13 cellular contexts compared by ENCODE assay signal in the genomic region with DNA sequence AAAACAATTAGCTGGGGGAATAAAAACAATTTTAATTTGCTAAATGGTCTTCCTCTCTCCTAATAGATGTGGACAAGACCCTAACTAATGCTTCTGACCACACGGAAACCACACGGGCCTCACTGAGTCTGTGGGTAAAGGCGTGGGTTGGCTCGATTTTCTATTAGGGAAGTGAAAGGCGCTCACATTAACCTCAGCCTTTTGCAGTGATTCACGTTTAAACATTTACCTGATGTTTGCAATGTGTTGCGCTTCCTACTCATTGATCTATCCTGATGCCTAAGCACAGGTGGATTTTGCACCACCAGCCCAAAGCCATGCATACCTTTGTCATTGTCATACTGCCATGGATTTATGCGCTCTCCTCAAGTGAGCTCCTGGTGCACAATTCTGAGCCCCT. TPM values are rescaled to one million over a fixed set of nuclear protein-coding genes. Genes with fewer than 3 reads are reported as not detected.
DNase-seq lines count a peak whose midpoint lies in the region; ATAC-seq, FAIRE-seq and TF ChIP-seq lines count a peak whose summit lies in the region.
"Had no signal": no experiment of that assay in that cellular context is flagged by ENCODE, and none has a peak within 500 bp of the region (broad histone marks: within the 10 kb centered on the region; RNA-seq: fewer than 3 reads in every experiment).

No MANE protein-coding gene starts in this region.

- POLR2A ChIA-PET in HepG2 (lab: Yijun Ruan, JAX) = no interaction called here
- POLR2A ChIA-PET in activated CD8-positive, alpha-beta T cell treated with anti-CD3 and anti-CD28 coated beads, Interleukin-2, amount 10 ng/mL, durations not matched to agents 7 days and 5 days (lab: Charles Lee) = no interaction called here

- no peak for TF ChIP-seq RAD21 in HepG2 (CRISPR knock-in tag; IDR thresholded peaks at IDR 0.05)

- no peak overlapping the region for H3K4me3 ChIP-seq in HepG2 (replicated peaks in 1 of 3; ENCODE audit: insufficient read depth in 1 of 3, low read depth in 2 of 3, low read length in 3 of 3)
- no peak overlapping the region for H3K4me3 ChIP-seq in ascending aorta
- H3K4me3 ChIP-seq: body of pancreas had no signal

- H3K9ac ChIP-seq in HepG2 (ENCODE audit: insufficient read depth, low read depth, low read length) = no peak overlapping the region

- H3K27ac ChIP-seq in HepG2 (ENCODE audit: extremely low read length, insufficient read depth, low read length) (no peak overlapping the region), ascending aorta (no peak overlapping the region)
- H3K27ac ChIP-seq: body of pancreas, epithelial cell of prostate had no signal

- DNase-seq in HepG2 (ENCODE audit: low spot score) = no peak
- DNase-seq in HK-2 (ENCODE audit: unreplicated experiment) = no peak
- no peak for DNase-seq in ascending aorta (ENCODE audit: low spot score in 2 of 2)
- no peak for DNase-seq in activated CD8-positive, alpha-beta T cell treated with anti-CD3 and anti-CD28 coated beads, Interleukin-2, amount 10 ng/mL, durations not matched to agents 7 days and 5 days
- DNase-seq in inferior parietal cortex (ENCODE audit: extremely low spot score) = no peak
- DNase-seq: activated CD8-positive, alpha-beta memory T cell treated with anti-CD3 and anti-CD28 coated beads, Interleukin-2, amount 50 U/mL, for 48 hours; body of pancreas; natural killer cell; NCI-H774 had no signal

- no peaks in the 10 kb centered on the region for H3K4me1 Mint-ChIP-seq in activated CD8-positive, alpha-beta T cell treated with anti-CD3 and anti-CD28 coated beads, Interleukin-2, amount 10 ng/mL, durations not matched to agents 7 days and 5 days (ENCODE audit: low read depth)
- H3K4me1 Mint-ChIP-seq: natural killer cell had no signal

- H3K4me1 ChIP-seq in HepG2 (ENCODE audit: insufficient read depth, low read length) (no peaks in the 10 kb centered on the region), ascending aorta (no peaks in the 10 kb centered on the region)
- H3K4me1 ChIP-seq: body of pancreas had no signal

- H3K4me2 ChIP-seq in HepG2 (ENCODE audit: low read depth, low read length) = no peak overlapping the region

- BruUV-seq in HepG2 (replicated peaks; lab: Mats Ljungman, UMichigan) = no TSS peak

- no peaks in the 10 kb centered on the region for H3K36me3 Mint-ChIP-seq in activated CD8-positive, alpha-beta T cell treated with anti-CD3 and anti-CD28 coated beads, Interleukin-2, amount 10 ng/mL, durations not matched to agents 7 days and 5 days (ENCODE audit: low read depth)
- H3K36me3 Mint-ChIP-seq: natural killer cell had no signal

- H3K9me3 ChIP-seq in HepG2 (ENCODE audit: low read length) = no peaks in the 10 kb centered on the region
- no peaks in the 10 kb centered on the region for H3K9me3 ChIP-seq in ascending aorta
- H3K9me3 ChIP-seq: body of pancreas had no signal

- intact Hi-C loops in HepG2 (cut with micrococcal nuclease; ENCODE audit: unreplicated experiment) (no loop called here), ascending aorta (cut with DNase I) (no loop called here)

- H3K27ac Mint-ChIP-seq in activated CD8-positive, alpha-beta T cell treated with anti-CD3 and anti-CD28 coated beads, Interleukin-2, amount 10 ng/mL, durations not matched to agents 7 days and 5 days = no peak overlapping the region
- H3K27ac Mint-ChIP-seq: natural killer cell had no signal

- no peaks in the 10 kb centered on the region for H4K20me1 ChIP-seq in HepG2 (ENCODE audit: insufficient read depth, low read length)

- TF ChIP-seq EP300 in HepG2 (IDR thresholded peaks at IDR 0.05; ENCODE audit: low read depth in 2 of 2, low read length in 2 of 2) = no peak
- TF ChIP-seq EP300 in HepG2 (CRISPR knock-in tag; IDR thresholded peaks at IDR 0.05; ENCODE audit: borderline replicate concordance) = no peak

- peaks cover 7% of the 10 kb centered on the region for H3K27me3 Mint-ChIP-seq in activated CD8-positive, alpha-beta T cell treated with anti-CD3 and anti-CD28 coated beads, Interleukin-2, amount 10 ng/mL, durations not matched to agents 7 days and 5 days (ENCODE audit: low read depth)

- TF ChIP-seq CTCF in HepG2 (CRISPR knock-in tag; IDR thresholded peaks at IDR 0.05) = no peak
- no peak for TF ChIP-seq CTCF in ascending aorta (IDR thresholded peaks at IDR 0.05)

- no peak overlapping the region for H3K4me3 Mint-ChIP-seq in activated CD8-positive, alpha-beta T cell treated with anti-CD3 and anti-CD28 coated beads, Interleukin-2, amount 10 ng/mL, durations not matched to agents 7 days and 5 days
- H3K4me3 Mint-ChIP-seq: natural killer cell had no signal

- H3K79me2 ChIP-seq in HepG2 (ENCODE audit: insufficient read depth, low read length) = no peaks in the 10 kb centered on the region

- no peak for FAIRE-seq in HepG2 (lab: Jason Lieb, UNC)

- CTCF ChIA-PET in HepG2 (lab: Yijun Ruan, JAX; ENCODE audit: low intra/inter-chr PET ratio, low total read pairs) = no interaction called here
- CTCF ChIA-PET in activated CD8-positive, alpha-beta T cell treated with anti-CD3 and anti-CD28 coated beads, Interleukin-2, amount 10 ng/mL, durations not matched to agents 7 days and 5 days (lab: Charles Lee) = no interaction called here

- H3K27me3 ChIP-seq in HepG2 (ENCODE audit: control insufficient read depth in 1 of 2, insufficient read depth in 2 of 2, low read length in 2 of 2) (no peaks in the 10 kb centered on the region; a peak in 1 of 5 replicates), ascending aorta (no peaks in the 10 kb centered on the region)
- H3K27me3 ChIP-seq: body of pancreas had no signal

- H3K9me3 Mint-ChIP-seq in activated CD8-positive, alpha-beta T cell treated with anti-CD3 and anti-CD28 coated beads, Interleukin-2, amount 10 ng/mL, durations not matched to agents 7 days and 5 days (ENCODE audit: insufficient read depth) = no peaks in the 10 kb centered on the region
- H3K9me3 Mint-ChIP-seq: natural killer cell had no signal

- WGBS in HepG2 (ENCODE audit: low lambda C conversion rate) = 2% methylated on average over 8 of the region's 8 CpGs

- in situ Hi-C loops in HepG2 (cut with HindIII; ENCODE audit: extremely low pct_ligation_motif_present, low pct_unique_long_range_greater_than_20kb) = no loop called here

- TF ChIP-seq POLR2A in HepG2 (IDR thresholded peaks at IDR 0.05; ENCODE audit: insufficient read depth in 1 of 2, low read depth in 2 of 2, low read length in 2 of 2) = no peak

- peak; percentile 99 for ATAC-seq in GM18870 (IDR thresholded peaks at IDR 0.05; ENCODE audit: unreplicated experiment)
- ATAC-seq in GM21619 (IDR thresholded peaks at IDR 0.05; ENCODE audit: unreplicated experiment) = peak; percentile 99
- peak; percentile 99 for ATAC-seq in HG03108 (IDR thresholded peaks at IDR 0.05; ENCODE audit: unreplicated experiment)
- ATAC-seq in HepG2 = peak; percentile 71
- ATAC-seq in activated CD8-positive, alpha-beta T cell treated with anti-CD3 and anti-CD28 coated beads, Interleukin-2, amount 10 ng/mL, durations not matched to agents 7 days and 5 days = no peak
- ATAC-seq: body of pancreas, natural killer cell had no signal

- H2AFZ ChIP-seq in HepG2 (ENCODE audit: low read length) = no peak overlapping the region

- H3K36me3 ChIP-seq in HepG2 (replicated peaks in 1 of 2; ENCODE audit: control insufficient read depth in 1 of 2, insufficient read depth in 2 of 2, low read length in 2 of 2) (no peaks in the 10 kb centered on the region), ascending aorta (no peaks in the 10 kb centered on the region)

TF ChIP-seq in HepG2, 621 proteins besides CTCF, POLR2A, EP300 and RAD21 (continues in another document):
- peak; percentile 30; the same call in 1 of the 2 replicates for TF ChIP-seq ZNF7 (CRISPR knock-in tag; IDR thresholded peaks at IDR 0.05)
- TF ChIP-seq IRX3 (CRISPR knock-in tag; IDR thresholded peaks at IDR 0.05; ENCODE audit: borderline replicate concordance, low read depth) = no peak
- no peak for TF ChIP-seq NKX3-1 (CRISPR knock-in tag; IDR thresholded peaks at IDR 0.05)
- no peak for TF ChIP-seq ZNF549 (CRISPR knock-in tag; IDR thresholded peaks at IDR 0.05)
- no peak for TF ChIP-seq ZNF264 (CRISPR knock-in tag; IDR thresholded peaks at IDR 0.05)
- no peak for TF ChIP-seq SIN3B (IDR thresholded peaks at IDR 0.05; ENCODE audit: low read length)
- TF ChIP-seq, protein P1, sequence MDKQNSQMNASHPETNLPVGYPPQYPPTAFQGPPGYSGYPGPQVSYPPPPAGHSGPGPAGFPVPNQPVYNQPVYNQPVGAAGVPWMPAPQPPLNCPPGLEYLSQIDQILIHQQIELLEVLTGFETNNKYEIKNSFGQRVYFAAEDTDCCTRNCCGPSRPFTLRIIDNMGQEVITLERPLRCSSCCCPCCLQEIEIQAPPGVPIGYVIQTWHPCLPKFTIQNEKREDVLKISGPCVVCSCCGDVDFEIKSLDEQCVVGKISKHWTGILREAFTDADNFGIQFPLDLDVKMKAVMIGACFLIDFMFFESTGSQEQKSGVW (CRISPR knock-in tag; IDR thresholded peaks at IDR 0.05; ENCODE audit: borderline replicate concordance) = no peak
- TF ChIP-seq ZBTB7B (CRISPR knock-in tag; IDR thresholded peaks at IDR 0.05) = no peak

RNA-seq across cellular contexts. Expression of gene NRP2, which starts 35.6 kb away (rescaled TPM):
- 0.60 and 1.4 TPM in 2 replicates for total RNA-seq in HepG2 (2016; rRNA removed; fragmentation: Illumina TruSeq; extraction: Trizol)
- total RNA-seq in HepG2 (2016; cell fraction: cytosol; rRNA removed; fragmentation: Illumina TruSeq; extraction: Trizol; ENCODE audit: low read depth) = under 0.01 and 0.20 TPM in 2 replicates
- total RNA-seq in HepG2 (2016; cell fraction: insoluble cytoplasmic fraction; rRNA removed; fragmentation: Illumina TruSeq; extraction: Trizol) = 0.79 and 0.93 TPM in 2 replicates
- total RNA-seq in HepG2 (2016; cell fraction: membrane; rRNA removed; fragmentation: Illumina TruSeq; extraction: Trizol) = 0.22 and 0.41 TPM in 2 replicates
- total RNA-seq in HepG2 (2016; cell fraction: nucleus; rRNA removed; fragmentation: Illumina TruSeq; extraction: Trizol) = 1.4 and 2.4 TPM in 2 replicates
- 0.65 and 1.4 TPM in 2 replicates for polyA plus RNA-seq in HepG2 (2011; rRNA removed)
- 0.32 and 0.37 TPM in 2 replicates for polyA plus RNA-seq in HepG2 (2011; cell fraction: cytosol; rRNA removed)
- polyA plus RNA-seq in HepG2 (2011; cell fraction: nucleus; rRNA removed) = 0.51 and 0.66 TPM in 2 replicates
- polyA plus RNA-seq in HepG2 (2012) = 0.54 and 3.3 TPM in 2 replicates
- 0.12 and 0.16 TPM in 2 replicates for polyA plus RNA-seq in HepG2 (2016; cell fraction: cytosol; fragmentation: Illumina TruSeq; extraction: Trizol; ENCODE audit: low read depth)
- 0.26 and 0.34 TPM in 2 replicates for polyA plus RNA-seq in HepG2 (2016; cell fraction: insoluble cytoplasmic fraction; fragmentation: Illumina TruSeq; extraction: Trizol; ENCODE audit: low read depth)
- 0.09 and 0.37 TPM in 2 replicates for polyA plus RNA-seq in HepG2 (2016; cell fraction: membrane; fragmentation: Illumina TruSeq; extraction: Trizol; ENCODE audit: low read depth)
- 1.9 and 2.1 TPM in 2 replicates for polyA plus RNA-seq in HepG2 (2016; cell fraction: nucleus; fragmentation: Illumina TruSeq; extraction: Trizol; ENCODE audit: insufficient read depth, low read depth)
- polyA minus RNA-seq in HepG2 (2011; rRNA and poly(A)+ RNA removed; ENCODE audit: low replicate concordance) = 1.3 and 6.5 TPM in 2 replicates
- 0.49 and 0.88 TPM in 2 replicates for polyA minus RNA-seq in HepG2 (2011; cell fraction: cytosol; rRNA and poly(A)+ RNA removed)
- polyA minus RNA-seq in HepG2 (2011; cell fraction: nucleus; rRNA and poly(A)+ RNA removed) = 1.4 and 1.7 TPM in 2 replicates
- total RNA-seq in ascending aorta = 39.7 TPM
- total RNA-seq in activated CD8-positive, alpha-beta T cell treated with anti-CD3 and anti-CD28 coated beads, Interleukin-2, amount 10 ng/mL, durations not matched to agents 7 days and 5 days = 1 to 10 TPM; 4.0 to 4.2 TPM
